ENCODE assay signal across 10 cellular contexts in the genomic region with DNA sequence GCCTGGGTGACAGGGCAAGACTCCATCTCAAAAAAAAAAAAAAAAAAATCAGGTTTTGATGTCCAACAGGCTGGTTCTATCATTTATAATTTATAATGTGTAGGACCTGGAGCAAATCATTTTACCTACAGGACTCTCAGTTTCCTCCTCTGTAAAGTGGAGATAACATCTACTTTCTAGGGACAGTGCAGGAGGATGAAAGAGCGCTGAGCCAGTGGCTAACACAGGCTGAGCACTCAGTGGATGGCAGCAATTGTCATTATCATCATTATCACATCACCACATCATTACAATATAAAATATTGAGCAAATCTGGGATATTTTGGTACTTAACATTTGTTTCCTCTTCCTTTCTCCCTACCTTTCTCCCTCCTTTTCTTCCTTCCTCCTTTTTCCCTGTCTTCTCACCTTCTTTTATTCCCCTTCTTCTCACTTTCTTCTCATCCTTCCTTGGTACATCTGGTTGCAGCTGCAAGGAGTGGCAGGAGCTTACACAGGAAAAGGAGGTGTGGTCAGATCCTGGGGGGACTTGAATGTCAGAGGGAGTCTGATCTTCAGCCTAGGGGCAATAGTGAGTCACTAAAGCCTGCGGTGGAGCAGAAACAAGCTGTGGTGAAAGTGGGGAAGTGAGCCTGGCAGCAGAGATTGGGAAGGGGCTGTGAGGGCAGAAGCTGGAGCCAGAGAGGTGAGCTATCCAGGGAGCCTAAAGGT. TPM values are rescaled to one million over a fixed set of nuclear protein-coding genes. Genes with fewer than 3 reads are reported as not detected.
A peak's percentile ranks its signal among the peaks of the same experiment; 100 is the strongest.
DNase-seq lines count a peak whose midpoint lies in the region; ATAC-seq and TF ChIP-seq lines count a peak whose summit lies in the region.
"Had no signal": no experiment of that assay in that cellular context is flagged by ENCODE, and none has a peak within 500 bp of the region (broad histone marks: within the 10 kb centered on the region; RNA-seq: fewer than 3 reads in every experiment).

No MANE protein-coding gene starts in this region.

- no peak overlapping the region for H3K56ac ChIP-seq in mesendoderm (ENCODE audit: low read length)

- H4K8ac ChIP-seq in mesendoderm (ENCODE audit: low read depth, low read length) = no peak overlapping the region

- no peak overlapping the region for H3K4ac ChIP-seq in mesendoderm (ENCODE audit: low read depth, low read length)

- no peak overlapping the region for H2BK15ac ChIP-seq in mesendoderm (replicated peaks; ENCODE audit: low read depth)

- H3K23ac ChIP-seq in mesendoderm (ENCODE audit: low read length) = no peak overlapping the region

- TF ChIP-seq CTCF in vagina (IDR thresholded peaks at IDR 0.05) = no peak

- no peak for TF ChIP-seq POLR2A in vagina (IDR thresholded peaks at IDR 0.05)

- no peak overlapping the region for H3K9ac ChIP-seq in mesendoderm (ENCODE audit: low read length)

- H3K27ac ChIP-seq in mesendoderm (ENCODE audit: low read depth, low read length) (no peak overlapping the region), vagina (no peak overlapping the region)

- H2AK5ac ChIP-seq in mesendoderm (ENCODE audit: low read length) = no peak overlapping the region

- H3K79me2 ChIP-seq in mesendoderm (ENCODE audit: control insufficient read depth, insufficient read depth, low read length) = no peaks in the 10 kb centered on the region

- no peaks in the 10 kb centered on the region for H3K9me3 ChIP-seq in vagina

- no peak overlapping the region for H2BK5ac ChIP-seq in mesendoderm (ENCODE audit: low read length)

- no peaks in the 10 kb centered on the region for H3K4me1 ChIP-seq in mesendoderm (ENCODE audit: control insufficient read depth, low read depth, low read length)
- no peaks in the 10 kb centered on the region for H3K4me1 ChIP-seq in vagina

- no peak for ATAC-seq in GM21360 (IDR thresholded peaks at IDR 0.05; ENCODE audit: unreplicated experiment)
- ATAC-seq in GM18909 (IDR thresholded peaks at IDR 0.05; ENCODE audit: poor library complexity, unreplicated experiment) = no peak

- WGBS in mesendoderm (ENCODE audit: extremely low coverage, insufficient coverage, low lambda C conversion rate) = no CpG with 5 or more reads among the region's 2 CpGs

- H3K27me3 ChIP-seq in mesendoderm (ENCODE audit: insufficient read depth, low read length, poor library complexity) = no peaks in the 10 kb centered on the region
- no peaks in the 10 kb centered on the region for H3K27me3 ChIP-seq in vagina

- no peak overlapping the region for H3K4me2 ChIP-seq in mesendoderm (ENCODE audit: low read length)

- intact Hi-C loops in vagina (cut with DNase I) = no loop called here

- no peak overlapping the region for H4K5ac ChIP-seq in mesendoderm (ENCODE audit: low read length)

- H3K79me1 ChIP-seq in mesendoderm (ENCODE audit: low read length) = no peaks in the 10 kb centered on the region

- DNase-seq in NCI-H1092 treated with DMSO at 0.1 percent for 48 hours (lab: John Stamatoyannopoulos, UW) = peak; percentile 51
- DNase-seq in NCI-H1092 (lab: John Stamatoyannopoulos, UW) = no peak
- peak; percentile 57 for DNase-seq in NCI-H146 (lab: John Stamatoyannopoulos, UW)
- DNase-seq in UCSD-AML1 (lab: John Stamatoyannopoulos, UW; ENCODE audit: unreplicated experiment) = peak; percentile 33
- peak; percentile 80 for DNase-seq in mesendoderm
- DNase-seq in vagina (ENCODE audit: extremely low spot score in 2 of 2) = no peak
- DNase-seq: DMS153, NCI-H1930 had no signal

- H3K4me3 ChIP-seq in mesendoderm (ENCODE audit: low read length) (no peak overlapping the region), vagina (no peak overlapping the region)

- H2BK120ac ChIP-seq in mesendoderm (ENCODE audit: low read depth, low read length) = no peak overlapping the region

- H3K36me3 ChIP-seq in mesendoderm (ENCODE audit: control insufficient read depth, insufficient read depth, low read length) (no peaks in the 10 kb centered on the region), vagina (no peaks in the 10 kb centered on the region)

- no peak overlapping the region for H3K18ac ChIP-seq in mesendoderm (ENCODE audit: low read length)

RNA-seq across cellular contexts. Expression of gene CTNNBL1, which starts 24.6 kb away (rescaled TPM):
- polyA plus RNA-seq in mesendoderm (2013, experiment 1 of 2) = 117 TPM
- 118 TPM for polyA plus RNA-seq in mesendoderm (2013, experiment 2 of 2)
- 40.3 TPM for total RNA-seq in vagina

Comparison
In these comparisons a context has a peak if more than half of its experiments do, and no peak if none do; other contexts are left out.
1. DNase-seq: peak in NCI-H1092 treated with DMSO at 0.1 percent for 48 hours (single experiment), NCI-H146 (single experiment), UCSD-AML1 (single experiment) and mesendoderm (single experiment); none in NCI-H1092 (single experiment) and vagina (0 of 2).